Comparison of ENCODE assay signal across 21 cellular contexts in genomic region chr3:14475601-14476000, GRCh38.
"Had no signal": no experiment of that assay in that cellular context is flagged by ENCODE, and none has a peak within 500 bp of the region (broad histone marks: within the 10 kb centered on the region; RNA-seq: fewer than 3 reads in every experiment).

No MANE protein-coding gene starts in this region.

- H3K4me3 ChIP-seq: ascending aorta, body of pancreas, Peyer's patch had no signal

- H3K27ac ChIP-seq: ascending aorta, body of pancreas, KMS-11, Peyer's patch had no signal

- DNase-seq: activated CD4-positive, alpha-beta T cell treated with anti-CD3 and anti-CD28 coated beads for 4 hours; activated CD8-positive, alpha-beta memory T cell treated with anti-CD3 and anti-CD28 coated beads, Interleukin-2, amount 50 U/mL, for 4 hours; activated CD8-positive, alpha-beta T cell treated with anti-CD3 and anti-CD28 coated beads for 36 hours; activated naive CD8-positive, alpha-beta T cell treated with anti-CD3 and anti-CD28 coated beads, Interleukin-2, amount 50 U/mL, for 24 hours; activated T-cell treated with anti-CD3 and anti-CD28 coated beads, Interleukin-2, amount 50 U/mL, for 72 hours; amniotic stem cell; body of pancreas; MV-4-11; NCI-H1092 treated with DMSO at 0.1 percent for 48 hours; NCI-H1417 treated with DMSO at 0.1 percent for 48 hours; NCI-H1694; NCI-H2029; NCI-H2107; NCI-H2171 treated with DMSO at 0.1 percent for 48 hours; NCI-H510A treated with DMSO at 0.1 percent for 48 hours; NCI-H69; NK-92 treated with Interleukin-12 subunit alpha and Interleukin-12 subunit beta, amount 100 ng/mL, for 24 hours; Peyer's patch; SHP77 treated with DMSO at 0.1 percent for 48 hours had no signal

- H3K4me2 ChIP-seq: KMS-11 had no signal

- H3K4me1 ChIP-seq: ascending aorta had no signal

- H3K9me3 ChIP-seq: ascending aorta, body of pancreas, Peyer's patch had no signal

- H3K27me3 ChIP-seq: ascending aorta, body of pancreas, Peyer's patch had no signal

- H3K9ac ChIP-seq: KMS-11 had no signal
